Comparison of ENCODE assay signal across 18 cellular contexts in the genomic region with DNA sequence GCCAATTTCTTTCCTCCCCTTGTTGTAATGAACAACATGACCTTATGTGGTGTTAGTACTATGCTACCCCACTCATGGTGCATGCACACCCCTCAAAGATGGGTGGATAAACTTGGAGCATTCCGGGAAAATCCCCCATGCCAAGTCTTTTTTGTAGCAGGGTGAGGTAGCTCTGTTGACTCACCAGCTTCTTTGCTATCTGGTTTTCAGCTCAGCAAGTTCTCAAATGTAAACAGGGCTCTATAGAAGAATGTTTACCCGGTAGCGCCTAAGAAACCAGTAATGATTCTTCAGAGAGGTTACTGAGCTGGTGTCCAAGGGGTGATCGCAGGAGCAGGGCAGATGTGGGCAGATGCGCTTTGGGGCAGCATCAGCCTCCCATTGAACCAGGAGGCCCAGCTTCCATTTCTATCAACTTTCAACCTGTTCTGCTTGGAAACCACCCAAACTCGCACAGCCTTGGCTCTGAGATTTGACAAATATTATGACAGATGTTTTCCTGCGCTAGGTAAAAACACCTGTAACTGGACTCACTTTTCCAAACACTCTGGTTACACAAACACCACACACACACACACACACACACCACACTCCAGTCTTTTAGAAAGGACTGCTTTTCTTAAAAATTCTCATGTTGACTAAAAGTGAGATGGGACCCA.
A peak's percentile ranks its signal among the peaks of the same experiment; 100 is the strongest.
DNase-seq lines count a peak whose midpoint lies in the region; ATAC-seq, FAIRE-seq and TF ChIP-seq lines count a peak whose summit lies in the region.
"Had no signal": no experiment of that assay in that cellular context is flagged by ENCODE, and none has a peak within 500 bp of the region (broad histone marks: within the 10 kb centered on the region; RNA-seq: fewer than 3 reads in every experiment).

No MANE protein-coding gene starts in this region.

- no peak overlapping the region for H3K4me3 ChIP-seq in GM23338
- no peak overlapping the region for H3K4me3 ChIP-seq in fibroblast of lung (replicated peaks in 1 of 4; ENCODE audit: control extremely low read depth in 1 of 4, insufficient read depth in 1 of 4, low read depth in 3 of 4, low read length in 4 of 4)
- no peak overlapping the region for H3K4me3 ChIP-seq in pancreas
- H3K4me3 ChIP-seq in brain microvascular endothelial cell (ENCODE audit: low read depth, low read length) = no peak overlapping the region

- peaks cover 68% of the 10 kb centered on the region for H3K36me3 Mint-ChIP-seq in GM23338 (ENCODE audit: low read depth)
- H3K36me3 Mint-ChIP-seq in activated T-cell treated with anti-CD3 and anti-CD28 coated beads, Interleukin-2, amount 50 U/mL, for 4 hours (ENCODE audit: insufficient read depth) = no peaks in the 10 kb centered on the region
- H3K36me3 Mint-ChIP-seq: activated CD4-positive, alpha-beta memory T cell treated with anti-CD3 and anti-CD28 coated beads for 36 hours; CD8-positive, alpha-beta memory T cell; stimulated activated memory B cell treated with anti-CD40 and anti-IgM and Interleukin-4, amounts not matched to agents 10 μg/mL and 1 μg/mL and 100 μg/mL, for 72 hours had no signal

- DNase-seq in GM23338 (ENCODE audit: low spot score) = no peak
- no peak for DNase-seq in RWPE1 (ENCODE audit: low spot score)
- DNase-seq in fibroblast of lung (ENCODE audit: low read depth in 2 of 2) = peak; percentile 50 to 76
- peak in 5 of 6 donors; percentile 38 to 69 (median 64) for DNase-seq in pancreas
- DNase-seq in activated T-cell treated with anti-CD3 and anti-CD28 coated beads, Interleukin-2, amount 50 U/mL, for 4 hours = no peak
- no peak for DNase-seq in brain microvascular endothelial cell
- DNase-seq in activated CD4-positive, alpha-beta T cell treated with anti-CD3 and anti-CD28 coated beads, Interleukin-2, amount 50 U/mL, for 48 hours = no peak
- DNase-seq: activated CD4-positive, alpha-beta memory T cell treated with anti-CD3 and anti-CD28 coated beads for 36 hours; CD8-positive, alpha-beta memory T cell; effector memory CD4-positive, alpha-beta T cell; GF-D8; KBM-7; kidney; NCI-H1436; NCI-H524 had no signal

- 22% methylated on average over 7 of the region's 7 CpGs for WGBS in pancreas, 2 donors

- H3K27me3 Mint-ChIP-seq in GM23338 (ENCODE audit: insufficient read depth, low read depth, poor library complexity) = peaks cover 36% of the 10 kb centered on the region
- no peaks in the 10 kb centered on the region for H3K27me3 Mint-ChIP-seq in activated T-cell treated with anti-CD3 and anti-CD28 coated beads, Interleukin-2, amount 50 U/mL, for 4 hours (ENCODE audit: low read depth)

- H3K4me2 ChIP-seq in GM23338 (peak overlapping the region; percentile 62), fibroblast of lung (ENCODE audit: extremely low read depth, insufficient read depth, low read length) (no peak overlapping the region)

- H3K27me3 ChIP-seq in GM23338 (ENCODE audit: insufficient read depth) = no peaks in the 10 kb centered on the region
- H3K27me3 ChIP-seq in fibroblast of lung (ENCODE audit: control insufficient read depth, insufficient read depth, low read length) = no peaks in the 10 kb centered on the region
- H3K27me3 ChIP-seq in pancreas = no peaks in the 10 kb centered on the region
- no peaks in the 10 kb centered on the region for H3K27me3 ChIP-seq in brain microvascular endothelial cell (replicated peaks)

- H3K27ac ChIP-seq in GM23338 (ENCODE audit: low read depth) = 0 out of 2 replicates have a peak overlapping the region, but pooled peaks have one; percentile 83
- peak overlapping the region; percentile 43 for H3K27ac ChIP-seq in RWPE1
- peak overlapping the region; percentile 24 for H3K27ac ChIP-seq in fibroblast of lung (ENCODE audit: insufficient read depth, low read length)
- peak overlapping the region in 3 of 4 donors; percentile 6 to 62 (median 51) for H3K27ac ChIP-seq in pancreas
- H3K27ac ChIP-seq in brain microvascular endothelial cell = no peak overlapping the region

- in situ Hi-C loops in brain microvascular endothelial cell (cut with HindIII; ENCODE audit: low pct_ligation_motif_present, low sequenced_read_pairs) = no loop called here

- TF ChIP-seq CTCF in GM23338 (conservative IDR thresholded peaks at IDR 0.05; ENCODE audit: low read depth in 2 of 2) (no peak), RWPE1 (conservative IDR thresholded peaks at IDR 0.05; ENCODE audit: low read depth) (no peak), fibroblast of lung (conservative IDR thresholded peaks at IDR 0.05 in 1 of 2, IDR thresholded peaks at IDR 0.05 in 1 of 2; ENCODE audit: low read depth in 1 of 2, low read length in 2 of 2) (no peak), pancreas (IDR thresholded peaks at IDR 0.05) (no peak), brain microvascular endothelial cell (IDR thresholded peaks at IDR 0.05; ENCODE audit: low read depth, low read length, missing control alignments) (no peak)

- H3K4me1 Mint-ChIP-seq in GM23338 = peaks cover 67% of the 10 kb centered on the region
- H3K4me1 Mint-ChIP-seq in activated T-cell treated with anti-CD3 and anti-CD28 coated beads, Interleukin-2, amount 50 U/mL, for 4 hours (ENCODE audit: low read depth) = no peaks in the 10 kb centered on the region
- H3K4me1 Mint-ChIP-seq: activated T-helper 17 cell treated with anti-CD3 and anti-CD28 coated beads, Interleukin-2, amount 50 U/mL, for 72 hours; CD8-positive, alpha-beta memory T cell had no signal

- H3K9me3 Mint-ChIP-seq in GM23338 = no peaks in the 10 kb centered on the region
- H3K9me3 Mint-ChIP-seq in activated T-cell treated with anti-CD3 and anti-CD28 coated beads, Interleukin-2, amount 50 U/mL, for 4 hours = no peaks in the 10 kb centered on the region
- H3K9me3 Mint-ChIP-seq: activated CD4-positive, alpha-beta memory T cell treated with anti-CD3 and anti-CD28 coated beads for 36 hours; activated T-helper 17 cell treated with anti-CD3 and anti-CD28 coated beads, Interleukin-2, amount 50 U/mL, for 72 hours; CD8-positive, alpha-beta memory T cell; stimulated activated memory B cell treated with anti-CD40 and anti-IgM and Interleukin-4, amounts not matched to agents 10 μg/mL and 1 μg/mL and 100 μg/mL, for 72 hours had no signal

- peaks cover 52% of the 10 kb centered on the region for H3K4me1 ChIP-seq in GM23338 (ENCODE audit: insufficient read depth)
- peaks cover 15% of the 10 kb centered on the region for H3K4me1 ChIP-seq in fibroblast of lung (ENCODE audit: control insufficient read depth, extremely low read depth, insufficient read depth, low read length)
- H3K4me1 ChIP-seq in pancreas = peaks cover 18 to 25% (median 25%) of the 10 kb centered on the region in 3 donors

- intact Hi-C loops in pancreas (cut with DNase I) = no loop called here

- H4K20me1 ChIP-seq in GM23338 (replicated peaks; ENCODE audit: insufficient read depth) (peaks cover 66% of the 10 kb centered on the region), fibroblast of lung (ENCODE audit: control insufficient read depth, extremely low read depth, insufficient read depth, low read length) (peaks cover 2% of the 10 kb centered on the region)

- peak overlapping the region; percentile 73; the same call in 1 of the 2 replicates for H3K27ac Mint-ChIP-seq in GM23338
- H3K27ac Mint-ChIP-seq: activated CD4-positive, alpha-beta memory T cell treated with anti-CD3 and anti-CD28 coated beads for 36 hours; activated T-helper 17 cell treated with anti-CD3 and anti-CD28 coated beads, Interleukin-2, amount 50 U/mL, for 72 hours; CD8-positive, alpha-beta memory T cell; stimulated activated memory B cell treated with anti-CD40 and anti-IgM and Interleukin-4, amounts not matched to agents 10 μg/mL and 1 μg/mL and 100 μg/mL, for 72 hours had no signal

- ATAC-seq in GM23338 = no peak
- peak; percentile 71 to 80 (median 78) for ATAC-seq in pancreas
- no peak for ATAC-seq in HG02678 (IDR thresholded peaks at IDR 0.05; ENCODE audit: unreplicated experiment)
- ATAC-seq in activated T-cell treated with anti-CD3 and anti-CD28 coated beads, Interleukin-2, amount 50 U/mL, for 4 hours = no peak
- ATAC-seq: activated T-helper 17 cell treated with anti-CD3 and anti-CD28 coated beads, Interleukin-2, amount 50 U/mL, for 72 hours; stimulated activated memory B cell treated with anti-CD40 and anti-IgM and Interleukin-4, amounts not matched to agents 10 μg/mL and 1 μg/mL and 100 μg/mL, for 72 hours had no signal

- H3K36me3 ChIP-seq in GM23338 (ENCODE audit: insufficient read depth) (no peaks in the 10 kb centered on the region; the same call in 1 of the 2 replicates), fibroblast of lung (ENCODE audit: control insufficient read depth, insufficient read depth, low read length) (peaks cover 7% of the 10 kb centered on the region), pancreas (peaks cover 0 to 8% (median 0%) of the 10 kb centered on the region in 3 donors), brain microvascular endothelial cell (replicated peaks) (no peaks in the 10 kb centered on the region)

- H3K9ac ChIP-seq in fibroblast of lung (ENCODE audit: insufficient read depth, low read length) = no peak overlapping the region

- CTCF ChIA-PET in RWPE1 (lab: Yijun Ruan, JAX) = interaction anchor here (0.6 to 0.8 kb wide), 4 partner anchors 23 to 492 kb away, joined by 3 to 5 read pairs (median 4); no protein-coding TSS in a partner anchor

- H3K79me2 ChIP-seq in GM23338 (replicated peaks; ENCODE audit: insufficient read depth) (peaks cover 100% of the 10 kb centered on the region), fibroblast of lung (ENCODE audit: control insufficient read depth, insufficient read depth, low read length) (peaks cover 60% of the 10 kb centered on the region)

- no peaks in the 10 kb centered on the region for H3K9me2 ChIP-seq in GM23338 (ENCODE audit: insufficient read depth)

- H3K4me3 Mint-ChIP-seq in GM23338 = no peak overlapping the region
- no peak overlapping the region for H3K4me3 Mint-ChIP-seq in activated T-cell treated with anti-CD3 and anti-CD28 coated beads, Interleukin-2, amount 50 U/mL, for 4 hours
- H3K4me3 Mint-ChIP-seq: activated CD4-positive, alpha-beta memory T cell treated with anti-CD3 and anti-CD28 coated beads for 36 hours; activated T-helper 17 cell treated with anti-CD3 and anti-CD28 coated beads, Interleukin-2, amount 50 U/mL, for 72 hours; CD8-positive, alpha-beta memory T cell; stimulated activated memory B cell treated with anti-CD40 and anti-IgM and Interleukin-4, amounts not matched to agents 10 μg/mL and 1 μg/mL and 100 μg/mL, for 72 hours had no signal

- no peaks in the 10 kb centered on the region for H3K9me3 ChIP-seq in fibroblast of lung (ENCODE audit: control insufficient read depth, insufficient read depth, low read depth, low read length)
- H3K9me3 ChIP-seq in pancreas = no peaks in the 10 kb centered on the region

- H2AFZ ChIP-seq in GM23338 = no peak overlapping the region
- no peak overlapping the region for H2AFZ ChIP-seq in fibroblast of lung (ENCODE audit: low read length)

- no peak for FAIRE-seq in pancreas (lab: Jason Lieb, UNC)
- FAIRE-seq: kidney had no signal

- POLR2A ChIA-PET in RWPE1 (lab: Yijun Ruan, JAX; ENCODE audit: low non-redundant PET) = interaction anchor here (0.7 kb wide), 1 partner anchor 18 kb away, joined by 7 read pairs; no protein-coding TSS in a partner anchor

- H3F3A ChIP-seq in GM23338 (replicated peaks; ENCODE audit: low read depth) = no peaks in the 10 kb centered on the region

TF ChIP-seq in GM23338, 12 proteins besides CTCF, POLR2A, EP300 and RAD21 (continues in another document):
- TF ChIP-seq EZH2phosphoT487 (IDR thresholded peaks at IDR 0.05; ENCODE audit: unreplicated experiment) = no peak
- no peak for TF ChIP-seq NANOG (IDR thresholded peaks at IDR 0.05; ENCODE audit: borderline replicate concordance)
- no peak for TF ChIP-seq JUNB (IDR thresholded peaks at IDR 0.05; ENCODE audit: unreplicated experiment)

Comparison
In these comparisons a context has a peak if more than half of its experiments do, and no peak if none do; other contexts are left out.
1. ATAC-seq: peak in pancreas (4 of 4); none in GM23338 (single experiment), HG02678 (single experiment) and activated T-cell treated with anti-CD3 and anti-CD28 coated beads, Interleukin-2, amount 50 U/mL, for 4 hours (0 of 2).
2. DNase-seq: peak in fibroblast of lung (2 of 2) and pancreas (5 of 6); none in GM23338 (single experiment), RWPE1 (single experiment), activated T-cell treated with anti-CD3 and anti-CD28 coated beads, Interleukin-2, amount 50 U/mL, for 4 hours (single experiment), brain microvascular endothelial cell (single experiment) and activated CD4-positive, alpha-beta T cell treated with anti-CD3 and anti-CD28 coated beads, Interleukin-2, amount 50 U/mL, for 48 hours (0 of 2).